In the genomic region with DNA sequence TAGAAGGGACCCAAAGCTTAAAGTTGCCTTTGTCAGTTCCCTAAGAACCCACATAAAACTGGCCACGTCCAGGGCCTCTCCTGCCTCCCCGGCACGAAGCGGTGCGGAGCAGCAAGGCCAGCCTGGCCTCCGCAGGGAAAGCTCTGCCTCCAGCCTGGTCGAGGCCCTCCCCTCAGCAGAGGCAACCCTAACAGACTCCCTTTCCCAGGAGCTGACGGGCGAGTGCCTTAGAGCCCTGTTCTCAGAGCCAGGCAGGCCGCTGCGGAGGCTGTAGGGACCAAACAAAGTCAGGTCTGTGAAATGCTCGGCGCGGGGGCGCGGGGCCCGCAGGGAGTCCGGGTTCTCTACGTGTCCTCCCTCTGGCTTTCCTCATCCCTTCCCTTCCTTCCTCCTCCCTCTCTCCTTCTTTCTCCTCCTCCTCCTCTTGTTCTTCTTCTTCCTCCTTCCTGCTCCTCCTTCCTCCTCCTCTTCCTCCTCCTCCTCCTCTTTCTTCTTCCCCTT, we compare ENCODE assay signal across 1 cellular context.
A peak's percentile ranks its signal among the peaks of the same experiment; 100 is the strongest.
TF ChIP-seq lines count a peak whose summit lies in the region.

No MANE protein-coding gene starts in this region.

TF ChIP-seq in HepG2, 621 proteins besides CTCF, POLR2A, EP300 and RAD21:
- no peak for TF ChIP-seq NCOR1 (IDR thresholded peaks at IDR 0.05; ENCODE audit: borderline replicate concordance, low read length)
- TF ChIP-seq, protein P1, sequence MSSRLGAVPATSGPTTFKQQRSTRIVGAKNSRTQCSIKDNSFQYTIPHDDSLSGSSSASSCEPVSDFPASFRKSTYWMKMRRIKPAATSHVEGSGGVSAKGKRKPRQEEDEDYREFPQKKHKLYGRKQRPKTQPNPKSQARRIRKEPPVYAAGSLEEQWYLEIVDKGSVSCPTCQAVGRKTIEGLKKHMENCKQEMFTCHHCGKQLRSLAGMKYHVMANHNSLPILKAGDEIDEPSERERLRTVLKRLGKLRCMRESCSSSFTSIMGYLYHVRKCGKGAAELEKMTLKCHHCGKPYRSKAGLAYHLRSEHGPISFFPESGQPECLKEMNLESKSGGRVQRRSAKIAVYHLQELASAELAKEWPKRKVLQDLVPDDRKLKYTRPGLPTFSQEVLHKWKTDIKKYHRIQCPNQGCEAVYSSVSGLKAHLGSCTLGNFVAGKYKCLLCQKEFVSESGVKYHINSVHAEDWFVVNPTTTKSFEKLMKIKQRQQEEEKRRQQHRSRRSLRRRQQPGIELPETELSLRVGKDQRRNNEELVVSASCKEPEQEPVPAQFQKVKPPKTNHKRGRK (CRISPR knock-in tag; IDR thresholded peaks at IDR 0.05) = peak; percentile 60; the same call in 1 of the 2 replicates
